12 cellular contexts compared by ENCODE assay signal in genomic region chr13:109862627-109863026, GRCh38.
A peak's percentile ranks its signal among the peaks of the same experiment; 100 is the strongest.
DNase-seq lines count a peak whose midpoint lies in the region; ATAC-seq, FAIRE-seq and TF ChIP-seq lines count a peak whose summit lies in the region.
"Had no signal": no experiment of that assay in that cellular context is flagged by ENCODE, and none has a peak within 500 bp of the region (broad histone marks: within the 10 kb centered on the region; RNA-seq: fewer than 3 reads in every experiment).

No MANE protein-coding gene starts in this region.

- no peak for TF ChIP-seq CTCF in hepatocyte (IDR thresholded peaks at IDR 0.05; ENCODE audit: poor library complexity)

- DNase-seq in AG08396 (ENCODE audit: low spot score) (peak; percentile 22), HT1080 (ENCODE audit: low read depth) (peak; percentile 66), adipocyte (ENCODE audit: low read depth) (peak; percentile 28), hepatocyte (ENCODE audit: low spot score) (no peak), Right ventricle myocardium inferior (ENCODE audit: missing footprints) (no peak), medulla oblongata (ENCODE audit: extremely low spot score) (no peak), frontal cortex (ENCODE audit: low spot score in 2 of 2) (no peak), NCI-H2081 treated with DMSO at 0.1 percent for 48 hours (lab: John Stamatoyannopoulos, UW) (no peak)
- DNase-seq: activated T-cell treated with anti-CD3 and anti-CD28 coated beads, Interleukin-2, amount 50 U/mL, for 1 hour; kidney; NCI-H446 treated with DMSO at 0.1 percent for 48 hours; testis had no signal

- no peak overlapping the region for H2AFZ ChIP-seq in hepatocyte

- no peak for ATAC-seq in Right ventricle myocardium inferior

- no peaks in the 10 kb centered on the region for H3K9me2 ChIP-seq in hepatocyte (replicated peaks; ENCODE audit: insufficient read depth)

- intact Hi-C loops in Right ventricle myocardium inferior (cut with DNase I): no loop called here

- H3K79me2 ChIP-seq in hepatocyte: no peaks in the 10 kb centered on the region

- FAIRE-seq in frontal cortex (lab: Jason Lieb, UNC): no peak
- FAIRE-seq: kidney had no signal

- no peaks in the 10 kb centered on the region for H4K20me1 ChIP-seq in hepatocyte (ENCODE audit: insufficient read depth, poor library complexity, severe bottlenecking)

- H3K4me3 ChIP-seq in adipocyte (ENCODE audit: low read length) (no peak overlapping the region), hepatocyte (no peak overlapping the region)
- H3K4me3 ChIP-seq: testis had no signal

- H3K4me1 ChIP-seq in adipocyte (ENCODE audit: control insufficient read depth, insufficient read depth, low read length) (peaks cover 10% of the 10 kb centered on the region), hepatocyte (ENCODE audit: insufficient read depth) (no peaks in the 10 kb centered on the region)
- H3K4me1 ChIP-seq: testis had no signal

- no peak overlapping the region for H3K4me2 ChIP-seq in hepatocyte

- no peak overlapping the region for H3K9ac ChIP-seq in adipocyte (ENCODE audit: low read length)

- H3K27me3 ChIP-seq in adipocyte (replicated peaks; ENCODE audit: control insufficient read depth, insufficient read depth, low read length) (peaks cover 2% of the 10 kb centered on the region), hepatocyte (no peaks in the 10 kb centered on the region)
- H3K27me3 ChIP-seq: testis had no signal

- 42% methylated on average over 2 of the region's 2 CpGs for WGBS in hepatocyte (ENCODE audit: low lambda C conversion rate, missing lambda C conversion rate)

- peak overlapping the region; percentile 18 for H3K27ac ChIP-seq in hepatocyte
- H3K27ac ChIP-seq: testis had no signal

- no peaks in the 10 kb centered on the region for H3K36me3 ChIP-seq in adipocyte (ENCODE audit: control insufficient read depth, insufficient read depth, low read length, severe bottlenecking)
- no peaks in the 10 kb centered on the region for H3K36me3 ChIP-seq in hepatocyte (replicated peaks; ENCODE audit: insufficient read depth, low read depth)

- H3K9me3 ChIP-seq in adipocyte (ENCODE audit: control insufficient read depth, low read length) (no peaks in the 10 kb centered on the region), hepatocyte (ENCODE audit: low read depth) (no peaks in the 10 kb centered on the region)
- H3K9me3 ChIP-seq: testis had no signal

Comparison
In these comparisons a context has a peak if more than half of its experiments do, and no peak if none do; other contexts are left out.
1. DNase-seq: peak in AG08396 (single experiment), HT1080 (single experiment) and adipocyte (single experiment); none in hepatocyte (single experiment), Right ventricle myocardium inferior (single experiment), medulla oblongata (single experiment), frontal cortex (0 of 2) and NCI-H2081 treated with DMSO at 0.1 percent for 48 hours (single experiment).